In the genomic region with DNA sequence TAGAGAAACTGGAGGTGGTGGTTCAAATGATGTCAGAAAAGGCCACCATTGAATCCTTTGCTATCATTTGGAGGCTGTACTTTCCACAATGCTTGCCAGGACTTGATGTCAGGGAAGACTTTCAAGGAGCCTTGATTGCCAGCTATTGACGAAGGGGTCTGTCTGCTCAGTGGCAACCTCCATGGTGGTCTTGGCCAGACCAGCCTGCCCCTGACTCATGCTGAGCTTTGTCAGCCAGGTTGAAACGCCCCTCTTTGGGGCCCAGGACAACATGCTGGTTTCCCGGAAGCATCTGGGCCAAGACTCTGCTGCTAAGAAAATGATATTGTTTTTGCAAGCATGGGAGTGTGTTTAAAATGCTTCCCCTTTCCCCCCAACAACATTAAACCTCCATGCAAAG, we compare ENCODE assay signal across 1 cellular context.
TF ChIP-seq lines count a peak whose summit lies in the region.

No MANE protein-coding gene starts in this region.

TF ChIP-seq in WTC11, 78 proteins besides CTCF, POLR2A, EP300 and RAD21:
- TF ChIP-seq, protein P1, sequence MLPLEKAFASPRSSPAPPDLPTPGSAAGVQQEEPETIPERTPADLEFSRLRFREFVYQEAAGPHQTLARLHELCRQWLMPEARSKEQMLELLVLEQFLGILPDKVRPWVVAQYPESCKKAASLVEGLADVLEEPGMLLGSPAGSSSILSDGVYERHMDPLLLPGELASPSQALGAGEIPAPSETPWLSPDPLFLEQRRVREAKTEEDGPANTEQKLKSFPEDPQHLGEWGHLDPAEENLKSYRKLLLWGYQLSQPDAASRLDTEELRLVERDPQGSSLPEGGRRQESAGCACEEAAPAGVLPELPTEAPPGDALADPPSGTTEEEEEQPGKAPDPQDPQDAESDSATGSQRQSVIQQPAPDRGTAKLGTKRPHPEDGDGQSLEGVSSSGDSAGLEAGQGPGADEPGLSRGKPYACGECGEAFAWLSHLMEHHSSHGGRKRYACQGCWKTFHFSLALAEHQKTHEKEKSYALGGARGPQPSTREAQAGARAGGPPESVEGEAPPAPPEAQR (CRISPR knock-in tag; IDR thresholded peaks at IDR 0.05): no peak
- TF ChIP-seq PRRX2 (CRISPR knock-in tag; IDR thresholded peaks at IDR 0.05) (no peak), ZNF317 (CRISPR knock-in tag; IDR thresholded peaks at IDR 0.05; ENCODE audit: borderline replicate concordance, low read depth) (no peak), ZNF423 (CRISPR knock-in tag; IDR thresholded peaks at IDR 0.05) (no peak), MXD4 (CRISPR knock-in tag; IDR thresholded peaks at IDR 0.05; ENCODE audit: borderline replicate concordance) (no peak), IRF1 (CRISPR knock-in tag; IDR thresholded peaks at IDR 0.05) (no peak), NR3C1 (CRISPR knock-in tag; conservative IDR thresholded peaks at IDR 0.05; ENCODE audit: low read depth) (no peak), NFATC4 (CRISPR knock-in tag; IDR thresholded peaks at IDR 0.05) (no peak), ZNF532 (CRISPR knock-in tag; IDR thresholded peaks at IDR 0.05; ENCODE audit: borderline replicate concordance) (no peak), EMX1 (CRISPR knock-in tag; IDR thresholded peaks at IDR 0.05) (no peak), HMGXB4 (CRISPR knock-in tag; IDR thresholded peaks at IDR 0.05) (no peak), NFE2L1 (CRISPR knock-in tag; IDR thresholded peaks at IDR 0.05) (no peak), AR (CRISPR knock-in tag; IDR thresholded peaks at IDR 0.05) (no peak), NR1H2 (CRISPR knock-in tag; IDR thresholded peaks at IDR 0.05) (no peak), TEAD1 (CRISPR knock-in tag; IDR thresholded peaks at IDR 0.05) (no peak)
- TF ChIP-seq, protein P2, sequence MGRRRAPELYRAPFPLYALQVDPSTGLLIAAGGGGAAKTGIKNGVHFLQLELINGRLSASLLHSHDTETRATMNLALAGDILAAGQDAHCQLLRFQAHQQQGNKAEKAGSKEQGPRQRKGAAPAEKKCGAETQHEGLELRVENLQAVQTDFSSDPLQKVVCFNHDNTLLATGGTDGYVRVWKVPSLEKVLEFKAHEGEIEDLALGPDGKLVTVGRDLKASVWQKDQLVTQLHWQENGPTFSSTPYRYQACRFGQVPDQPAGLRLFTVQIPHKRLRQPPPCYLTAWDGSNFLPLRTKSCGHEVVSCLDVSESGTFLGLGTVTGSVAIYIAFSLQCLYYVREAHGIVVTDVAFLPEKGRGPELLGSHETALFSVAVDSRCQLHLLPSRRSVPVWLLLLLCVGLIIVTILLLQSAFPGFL (CRISPR knock-in tag; IDR thresholded peaks at IDR 0.05; ENCODE audit: borderline replicate concordance): no peak
